18 cellular contexts compared by ENCODE assay signal in genomic region chr18:77461062-77461693, GRCh38.
DNase-seq lines count a peak whose midpoint lies in the region; ATAC-seq and TF ChIP-seq lines count a peak whose summit lies in the region.
"Had no signal": no experiment of that assay in that cellular context is flagged by ENCODE, and none has a peak within 500 bp of the region (broad histone marks: within the 10 kb centered on the region; RNA-seq: fewer than 3 reads in every experiment).

No MANE protein-coding gene starts in this region.

- no peaks in the 10 kb centered on the region for H3K9me3 ChIP-seq in right atrium auricular region
- H3K9me3 ChIP-seq in heart right ventricle, result no peaks in the 10 kb centered on the region
- H3K9me3 ChIP-seq in A673 (ENCODE audit: low read depth, low read length, poor library complexity, severe bottlenecking), result peaks cover 18% of the 10 kb centered on the region
- H3K9me3 ChIP-seq: BLaER1 treated with 17β-estradiol and CSF1 and Interleukin-3, amounts not matched to agents 10 nM and 100 nM had no signal

- no peaks in the 10 kb centered on the region for H3K36me3 Mint-ChIP-seq in mesothelial cell of epicardium
- H3K36me3 Mint-ChIP-seq in naive thymus-derived CD8-positive, alpha-beta T cell, result no peaks in the 10 kb centered on the region
- H3K36me3 Mint-ChIP-seq: CD8-positive, alpha-beta memory T cell had no signal

- WGBS in heart right ventricle, 2 donors, result 32 to 33% methylated on average over 6 of the region's 6 CpGs

- no peak overlapping the region for H3K4me3 Mint-ChIP-seq in mesothelial cell of epicardium
- H3K4me3 Mint-ChIP-seq in naive thymus-derived CD8-positive, alpha-beta T cell, result no peak overlapping the region
- H3K4me3 Mint-ChIP-seq: CD8-positive, alpha-beta memory T cell had no signal

- intact Hi-C loops in Right ventricle myocardium superior (cut with DNase I), result no loop called here
- intact Hi-C loops in heart right ventricle (cut with DNase I), result loop anchor here in 1 of 10 donors (10.0 kb wide), 1 partner anchor 184 kb away; no protein-coding TSS in a partner anchor
- intact Hi-C loops in A673 (cut with micrococcal nuclease; ENCODE audit: unreplicated experiment), result no loop called here

- DNase-seq in Right ventricle myocardium superior (no peak), right atrium auricular region (ENCODE audit: low spot score) (no peak), heart right ventricle (peak in 1 of 2 donors; percentile 36), mesothelial cell of epicardium (ENCODE audit: low spot score in 2 of 2, unreplicated experiment in 2 of 2) (no peak), A673 (ENCODE audit: low spot score) (no peak)
- DNase-seq in naive thymus-derived CD8-positive, alpha-beta T cell, result no peak
- DNase-seq: CD8-positive, alpha-beta memory T cell; GOT3; KBM-7; MV-4-11; NCI-H1417 treated with DMSO at 0.1 percent for 48 hours; NCI-H1930; NCI-H2171 treated with DMSO at 0.1 percent for 48 hours; NCI-H446 treated with DMSO at 0.1 percent for 48 hours; NCI-H748 treated with DMSO at 0.1 percent for 48 hours had no signal

- H3K27ac ChIP-seq in right atrium auricular region, result no peak overlapping the region
- H3K27ac ChIP-seq in heart right ventricle, result peak overlapping the region in 3 of 10 donors; percentile 12 to 53 (median 28)
- no peak overlapping the region for H3K27ac ChIP-seq in A673 (ENCODE audit: low read depth, low read length, poor library complexity, severe bottlenecking)
- H3K27ac ChIP-seq: BLaER1 treated with 17β-estradiol and CSF1 and Interleukin-3, amounts not matched to agents 10 nM and 100 nM; RWPE1 had no signal

- CTCF ChIA-PET in A673 (lab: Charles Lee), result no interaction called here

- TF ChIP-seq CTCF in right atrium auricular region (IDR thresholded peaks at IDR 0.05) (no peak), heart right ventricle (IDR thresholded peaks at IDR 0.05) (no peak), mesothelial cell of epicardium (IDR thresholded peaks at IDR 0.05; ENCODE audit: unreplicated experiment) (no peak), A673 (conservative IDR thresholded peaks at IDR 0.05; ENCODE audit: low read depth, low read length) (no peak)

- ATAC-seq in Right ventricle myocardium superior (ENCODE audit: poor library complexity) (peak; percentile 52), heart right ventricle (peak in 7 of 8 donors; percentile 72 to 88 (median 81)), HG03139 (IDR thresholded peaks at IDR 0.05; ENCODE audit: unreplicated experiment) (no peak)
- no peak for ATAC-seq in naive thymus-derived CD8-positive, alpha-beta T cell

- POLR2A ChIA-PET in A673 (lab: Charles Lee; ENCODE audit: low non-redundant PET), result no interaction called here
- POLR2A ChIA-PET in naive thymus-derived CD8-positive, alpha-beta T cell (lab: Charles Lee), result no interaction called here

- BruUV-seq in A673 (replicated peaks; lab: Mats Ljungman, UMichigan), result no TSS peak

- no peaks in the 10 kb centered on the region for H3K27me3 Mint-ChIP-seq in mesothelial cell of epicardium (ENCODE audit: low read depth)
- peaks cover 5 to 32% (median 18%) of the 10 kb centered on the region in 5 donors for H3K27me3 Mint-ChIP-seq in naive thymus-derived CD8-positive, alpha-beta T cell

- no peaks in the 10 kb centered on the region for H3K9me3 Mint-ChIP-seq in mesothelial cell of epicardium
- no peaks in the 10 kb centered on the region for H3K9me3 Mint-ChIP-seq in naive thymus-derived CD8-positive, alpha-beta T cell
- H3K9me3 Mint-ChIP-seq: CD8-positive, alpha-beta memory T cell had no signal

- H3K4me1 ChIP-seq in right atrium auricular region (no peaks in the 10 kb centered on the region), heart right ventricle (no peaks in the 10 kb centered on the region), A673 (ENCODE audit: insufficient read depth, low read length, poor library complexity, severe bottlenecking) (no peaks in the 10 kb centered on the region)
- H3K4me1 ChIP-seq: BLaER1 treated with 17β-estradiol and CSF1 and Interleukin-3, amounts not matched to agents 10 nM and 100 nM had no signal

- no peaks in the 10 kb centered on the region for H3K36me3 ChIP-seq in right atrium auricular region
- H3K36me3 ChIP-seq in heart right ventricle, result no peaks in the 10 kb centered on the region
- no peaks in the 10 kb centered on the region for H3K36me3 ChIP-seq in A673 (ENCODE audit: insufficient read depth, low read length, poor library complexity, severe bottlenecking)
- H3K36me3 ChIP-seq: BLaER1 treated with 17β-estradiol and CSF1 and Interleukin-3, amounts not matched to agents 10 nM and 100 nM had no signal

- H3K27ac Mint-ChIP-seq in mesothelial cell of epicardium, result peak overlapping the region; percentile 52
- no peak overlapping the region for H3K27ac Mint-ChIP-seq in naive thymus-derived CD8-positive, alpha-beta T cell

- H3K27me3 ChIP-seq in right atrium auricular region (no peaks in the 10 kb centered on the region), heart right ventricle (peaks cover 0 to 9% (median 0%) of the 10 kb centered on the region in 7 donors), A673 (replicated peaks; ENCODE audit: insufficient read depth, low read depth, low read length, poor library complexity) (no peaks in the 10 kb centered on the region)
- H3K27me3 ChIP-seq: BLaER1 treated with 17β-estradiol and CSF1 and Interleukin-3, amounts not matched to agents 10 nM and 100 nM had no signal

- H3K4me1 Mint-ChIP-seq in mesothelial cell of epicardium, result peaks cover 10% of the 10 kb centered on the region
- H3K4me1 Mint-ChIP-seq in naive thymus-derived CD8-positive, alpha-beta T cell, result no peaks in the 10 kb centered on the region
- H3K4me1 Mint-ChIP-seq: CD8-positive, alpha-beta memory T cell had no signal

- no peak overlapping the region for H3K4me3 ChIP-seq in right atrium auricular region
- H3K4me3 ChIP-seq in heart right ventricle, result no peak overlapping the region
- H3K4me3 ChIP-seq in A673 (ENCODE audit: low read depth, low read length, poor library complexity, severe bottlenecking), result no peak overlapping the region
- H3K4me3 ChIP-seq: BLaER1 treated with 17β-estradiol and CSF1 and Interleukin-3, amounts not matched to agents 10 nM and 100 nM had no signal

Comparison
In these comparisons a context has a peak if more than half of its experiments do, and no peak if none do; other contexts are left out.
1. ATAC-seq: peak in Right ventricle myocardium superior (single experiment) and heart right ventricle (7 of 8); none in HG03139 (single experiment) and naive thymus-derived CD8-positive, alpha-beta T cell (0 of 2).